In genomic region chr11:100776212-100776896, GRCh38 we compare ENCODE assay signal across 12 cellular contexts.
DNase-seq lines count a peak whose midpoint lies in the region; ATAC-seq and TF ChIP-seq lines count a peak whose summit lies in the region.
"Had no signal": no experiment of that assay in that cellular context is flagged by ENCODE, and none has a peak within 500 bp of the region (broad histone marks: within the 10 kb centered on the region; RNA-seq: fewer than 3 reads in every experiment).

No MANE protein-coding gene starts in this region.

- no peak for TF ChIP-seq CTCF in IMR-90 (conservative IDR thresholded peaks at IDR 0.05; ENCODE audit: low read depth, low read length)
- no peak for TF ChIP-seq CTCF in epithelial cell of esophagus (IDR thresholded peaks at IDR 0.05; ENCODE audit: insufficient read depth, low read depth, low read length, missing control alignments)
- no peak for TF ChIP-seq CTCF in omental fat pad (IDR thresholded peaks at IDR 0.05)

- H2BK120ac ChIP-seq in IMR-90 (ENCODE audit: low read depth, low read length) = no peak overlapping the region

- in situ Hi-C loops in IMR-90 (cut with MboI; ENCODE audit: low sequenced_read_pairs) = no loop called here

- no peak overlapping the region for H3K4ac ChIP-seq in IMR-90 (ENCODE audit: low read depth, low read length)

- H2AFZ ChIP-seq in IMR-90 (replicated peaks; ENCODE audit: low read length, poor library complexity) = no peak overlapping the region

- no peak overlapping the region for H3K23ac ChIP-seq in IMR-90 (ENCODE audit: low read depth, low read length)

- POLR2A ChIA-PET in IMR-90 (lab: Charles Lee; ENCODE audit: unreplicated experiment) = no interaction called here

- no peak overlapping the region for H3K9ac ChIP-seq in IMR-90 (ENCODE audit: low read depth, low read length)

- no peaks in the 10 kb centered on the region for H3K36me3 ChIP-seq in IMR-90 (ENCODE audit: control insufficient read depth, insufficient read depth, low read length)

- H3K4me3 ChIP-seq in IMR-90 (ENCODE audit: insufficient read depth, low read depth, low read length) = no peak overlapping the region
- H3K4me3 ChIP-seq in epithelial cell of esophagus (ENCODE audit: low read length) = no peak overlapping the region

- DNase-seq in A172 (ENCODE audit: low spot score) (peak; percentile 57), IMR-90 (peak; percentile 4), epithelial cell of esophagus (ENCODE audit: low read depth) (peak; percentile 88), lung microvascular endothelial cell (ENCODE audit: low read depth in 2 of 2) (peak; percentile 39 to 55), DMS153 (lab: John Stamatoyannopoulos, UW) (no peak), NCI-H1105 treated with DMSO at 0.1 percent for 48 hours (lab: John Stamatoyannopoulos, UW) (no peak), omental fat pad (ENCODE audit: low spot score) (no peak), KG1 (lab: John Stamatoyannopoulos, UW) (no peak)
- DNase-seq: activated naive CD4-positive, alpha-beta T cell treated with anti-CD3 and anti-CD28 coated beads for 36 hours; GDM1; NCI-H446 treated with DMSO at 0.1 percent for 48 hours; posterior cingulate gyrus had no signal

- TF ChIP-seq RAD21 in IMR-90 (IDR thresholded peaks at IDR 0.05; ENCODE audit: low read length) = no peak

- no peak overlapping the region for H3K14ac ChIP-seq in IMR-90 (replicated peaks; ENCODE audit: low read depth, low read length)

- H3K9me1 ChIP-seq in IMR-90 (ENCODE audit: insufficient read depth, low read length) = no peaks in the 10 kb centered on the region; the same call in 1 of the 2 replicates

- no peak for TF ChIP-seq POLR2A in IMR-90 (IDR thresholded peaks at IDR 0.05; ENCODE audit: low read depth, low read length)

- H4K8ac ChIP-seq in IMR-90 (ENCODE audit: low read depth in 2 of 2, low read length in 2 of 2) = no peak overlapping the region

- H3K27ac ChIP-seq in IMR-90 (ENCODE audit: insufficient read depth, low read length) = no peak overlapping the region

- H4K5ac ChIP-seq in IMR-90 (ENCODE audit: low read depth, low read length) = no peak overlapping the region

- H3K4me2 ChIP-seq in IMR-90 (ENCODE audit: low read depth, low read length) = no peak overlapping the region

- H2AK5ac ChIP-seq in IMR-90 (ENCODE audit: low read depth, low read length) = no peak overlapping the region

- no peak overlapping the region for H3K56ac ChIP-seq in IMR-90 (ENCODE audit: extremely low read depth, insufficient read depth, low read length)

- dilution Hi-C loops in IMR-90 (cut with HindIII; ENCODE audit: low sequenced_read_pairs, unreplicated experiment) = no loop called here

- no peaks in the 10 kb centered on the region for H4K20me1 ChIP-seq in IMR-90 (ENCODE audit: insufficient read depth, low read length)

- H3K27me3 ChIP-seq in IMR-90 (ENCODE audit: control insufficient read depth, insufficient read depth, low read length) = no peaks in the 10 kb centered on the region

- no peak overlapping the region for H2BK15ac ChIP-seq in IMR-90 (ENCODE audit: low read depth, low read length)

- H3K4me1 ChIP-seq in IMR-90 (ENCODE audit: control insufficient read depth, insufficient read depth, low read length) = no peaks in the 10 kb centered on the region

- H2BK5ac ChIP-seq in IMR-90 (ENCODE audit: low read depth, low read length, poor library complexity, severe bottlenecking) = no peak overlapping the region

- ATAC-seq in IMR-90 (ENCODE audit: low read depth) (no peak), omental fat pad (ENCODE audit: low FRiP score) (no peak)

- H3K9me3 ChIP-seq in IMR-90 (ENCODE audit: control insufficient read depth, insufficient read depth, low read length) = no peaks in the 10 kb centered on the region

- H3K79me1 ChIP-seq in IMR-90 (ENCODE audit: low read depth in 1 of 2, low read length in 2 of 2) = no peaks in the 10 kb centered on the region

- H4K91ac ChIP-seq in IMR-90 (ENCODE audit: insufficient read depth, low read depth, low read length) = no peak overlapping the region

- H3K18ac ChIP-seq in IMR-90 (ENCODE audit: low read depth, low read length) = no peak overlapping the region

- no peak overlapping the region for H2BK20ac ChIP-seq in IMR-90 (ENCODE audit: low read depth, low read length)

- no peak overlapping the region for H2AK9ac ChIP-seq in IMR-90 (replicated peaks; ENCODE audit: low read depth, low read length, poor library complexity)

- no TSS peak for BruUV-seq in IMR-90 (replicated peaks; lab: Mats Ljungman, UMichigan)

- CTCF ChIA-PET in IMR-90 (lab: Yijun Ruan, JAX) = no interaction called here

- WGBS in IMR-90 (ENCODE audit: extremely low coverage in 2 of 2, insufficient read length in 1 of 2), 2 experiments = 83% methylated on average over 1 of the region's 6 CpGs; no CpG with 5 or more reads in 1 of the 2 experiments

- intact Hi-C loops in IMR-90 (cut with micrococcal nuclease) = no loop called here

TF ChIP-seq in IMR-90, 13 proteins besides CTCF, POLR2A, EP300 and RAD21:
- TF ChIP-seq MXI1 (IDR thresholded peaks at IDR 0.05; ENCODE audit: borderline replicate concordance, low read depth, low read length) (no peak), BHLHE40 (IDR thresholded peaks at IDR 0.05; ENCODE audit: low read depth, low read length) (no peak), CEBPB (IDR thresholded peaks at IDR 0.05; ENCODE audit: low read depth, low read length) (no peak), MAZ (IDR thresholded peaks at IDR 0.05; ENCODE audit: borderline replicate concordance, low read depth, low read length) (no peak), SMC3 (IDR thresholded peaks at IDR 0.05; ENCODE audit: low read depth, low read length) (no peak), NFE2L2 (IDR thresholded peaks at IDR 0.05; ENCODE audit: low read depth, low read length) (no peak), MAFK (IDR thresholded peaks at IDR 0.05; ENCODE audit: low read depth, low read length) (no peak), RFX5 (IDR thresholded peaks at IDR 0.05; ENCODE audit: low read depth, low read length) (no peak), RCOR1 (IDR thresholded peaks at IDR 0.05; ENCODE audit: insufficient replicate concordance, low read length) (no peak), ELK1 (IDR thresholded peaks at IDR 0.05; ENCODE audit: borderline replicate concordance, low read depth, low read length) (no peak), USF2 (IDR thresholded peaks at IDR 0.05; ENCODE audit: low read depth, low read length) (no peak), CHD1 (IDR thresholded peaks at IDR 0.05; ENCODE audit: low read depth, low read length) (no peak)

Comparison
In these comparisons a context has a peak if more than half of its experiments do, and no peak if none do; other contexts are left out.
1. DNase-seq: peak in A172 (single experiment), IMR-90 (single experiment), epithelial cell of esophagus (single experiment) and lung microvascular endothelial cell (2 of 2); none in DMS153 (single experiment), NCI-H1105 treated with DMSO at 0.1 percent for 48 hours (single experiment), omental fat pad (single experiment) and KG1 (single experiment).